Comparison of ENCODE assay signal across 20 cellular contexts in genomic region chr16:24728011-24728410, GRCh38. TPM values are rescaled to one million over a fixed set of nuclear protein-coding genes. Genes with fewer than 3 reads are reported as not detected.
DNase-seq lines count a peak whose midpoint lies in the region; ATAC-seq and TF ChIP-seq lines count a peak whose summit lies in the region.
"Had no signal": no experiment of that assay in that cellular context is flagged by ENCODE, and none has a peak within 500 bp of the region (broad histone marks: within the 10 kb centered on the region; RNA-seq: fewer than 3 reads in every experiment).

No MANE protein-coding gene starts in this region.

- CTCF ChIA-PET in activated CD4-positive, alpha-beta T cell treated with anti-CD3 and anti-CD28 coated beads for 36 hours (lab: Charles Lee), result interaction anchor here (1.0 to 2.0 kb wide), 2 partner anchors 20 to 282 kb away, joined by 3 to 5 read pairs; no protein-coding TSS in a partner anchor
- CTCF ChIA-PET in Caco-2 (lab: Charles Lee), result no interaction called here

- H3K36me3 ChIP-seq in Caco-2 (ENCODE audit: control insufficient read depth, insufficient read depth, low read length), result no peaks in the 10 kb centered on the region
- H3K36me3 ChIP-seq in esophagus muscularis mucosa, result peaks cover 0 to 8% (median 2%) of the 10 kb centered on the region in 4 donors

- no peak overlapping the region for H3K4me3 Mint-ChIP-seq in activated CD4-positive, alpha-beta T cell treated with anti-CD3 and anti-CD28 coated beads for 36 hours
- H3K4me3 Mint-ChIP-seq in Caco-2 (ENCODE audit: unreplicated experiment), result peak overlapping the region; percentile 84
- H3K4me3 Mint-ChIP-seq in activated naive CD8-positive, alpha-beta T cell, result peak overlapping the region; percentile 64
- peak overlapping the region; percentile 89 for H3K4me3 Mint-ChIP-seq in nephron progenitor cell

- peaks cover 20% of the 10 kb centered on the region for H3K36me3 Mint-ChIP-seq in activated CD4-positive, alpha-beta T cell treated with anti-CD3 and anti-CD28 coated beads for 36 hours (ENCODE audit: low read depth)
- peaks cover 18% of the 10 kb centered on the region for H3K36me3 Mint-ChIP-seq in Caco-2 (ENCODE audit: insufficient read depth, unreplicated experiment)
- peaks cover 6% of the 10 kb centered on the region for H3K36me3 Mint-ChIP-seq in activated naive CD8-positive, alpha-beta T cell
- peaks cover 13% of the 10 kb centered on the region for H3K36me3 Mint-ChIP-seq in nephron progenitor cell (ENCODE audit: low read depth)

- H3K9me3 ChIP-seq in Caco-2 (no peaks in the 10 kb centered on the region), esophagus muscularis mucosa (no peaks in the 10 kb centered on the region)
- H3K9me3 ChIP-seq: HAP-1, lower lobe of right lung, tibial nerve had no signal

- H3K4me3 ChIP-seq in Caco-2 (ENCODE audit: low read depth, low read length) (no peak overlapping the region), esophagus muscularis mucosa (no peak overlapping the region)

- ATAC-seq in activated CD4-positive, alpha-beta T cell treated with anti-CD3 and anti-CD28 coated beads for 36 hours, result no peak
- ATAC-seq: lower lobe of right lung had no signal

- TF ChIP-seq CTCF in Caco-2 (IDR thresholded peaks at IDR 0.05; ENCODE audit: insufficient read depth in 1 of 2, low read depth in 1 of 2, low read length in 1 of 2, severe bottlenecking in 1 of 2, unreplicated experiment in 1 of 2) (no peak), nephron progenitor cell (IDR thresholded peaks at IDR 0.05) (no peak), esophagus muscularis mucosa (IDR thresholded peaks at IDR 0.05) (no peak)

- no peak for TF ChIP-seq POLR2A in esophagus muscularis mucosa (IDR thresholded peaks at IDR 0.05; ENCODE audit: low read depth)

- H3K27me3 ChIP-seq in Caco-2 (replicated peaks; ENCODE audit: control insufficient read depth, insufficient read depth, low read length) (no peaks in the 10 kb centered on the region), esophagus muscularis mucosa (no peaks in the 10 kb centered on the region)
- H3K27me3 ChIP-seq: brain microvascular endothelial cell, dorsolateral prefrontal cortex, tibial nerve had no signal

- DNase-seq in activated CD4-positive, alpha-beta T cell treated with anti-CD3 and anti-CD28 coated beads for 36 hours, result no peak
- DNase-seq in activated CD4-positive, alpha-beta T cell treated with anti-CD3 and anti-CD28 coated beads, Interleukin-2, amount 50 U/mL, for 1 hour, result no peak
- DNase-seq in Caco-2 (no peak), nephron progenitor cell (no peak), dermis blood vessel endothelial cell (no peak), esophagus muscularis mucosa (ENCODE audit: extremely low spot score) (no peak), epidermal melanocyte (ENCODE audit: insufficient read length, low spot score) (no peak)
- DNase-seq: activated CD4-positive, alpha-beta T cell treated with anti-CD3 and anti-CD28 coated beads, Interleukin-2, amount 50 U/mL, for 4 hours; activated gamma-delta T cell treated with Interleukin-2 at 50 U/mL for 16 hours; brain microvascular endothelial cell; dorsolateral prefrontal cortex; KG1; lower lobe of right lung; NCI-H1048; NCI-H2081; NCI-H510A; SHP77 treated with DMSO at 0.1 percent for 48 hours had no signal

- no peaks in the 10 kb centered on the region for H3K27me3 Mint-ChIP-seq in activated CD4-positive, alpha-beta T cell treated with anti-CD3 and anti-CD28 coated beads for 36 hours
- H3K27me3 Mint-ChIP-seq in Caco-2 (ENCODE audit: insufficient read depth, unreplicated experiment) (no peaks in the 10 kb centered on the region), nephron progenitor cell (ENCODE audit: low read depth, poor library complexity) (peaks cover 3% of the 10 kb centered on the region)
- H3K27me3 Mint-ChIP-seq in activated naive CD8-positive, alpha-beta T cell, result no peaks in the 10 kb centered on the region

- intact Hi-C loops in activated CD4-positive, alpha-beta T cell treated with anti-CD3 and anti-CD28 coated beads for 36 hours (cut with DNase I, micrococcal nuclease), result loop anchor here (2.0 to 5.0 kb wide), 3 partner anchors 21 to 383 kb away; partner anchors contain the start of genes ARHGAP17 (in 1 of the 2) and LCMT1 (in 1 of the 2)
- intact Hi-C loops in Caco-2 (cut with micrococcal nuclease; ENCODE audit: unreplicated experiment), result no loop called here
- intact Hi-C loops in esophagus muscularis mucosa (cut with DNase I), result no loop called here

- H3K27ac Mint-ChIP-seq in activated CD4-positive, alpha-beta T cell treated with anti-CD3 and anti-CD28 coated beads for 36 hours, result peak overlapping the region; percentile 39
- H3K27ac Mint-ChIP-seq in Caco-2 (ENCODE audit: unreplicated experiment) (no peak overlapping the region), nephron progenitor cell (no peak overlapping the region)
- no peak overlapping the region for H3K27ac Mint-ChIP-seq in activated naive CD8-positive, alpha-beta T cell

- H3K4me1 ChIP-seq in Caco-2, result peaks cover 12% of the 10 kb centered on the region
- peaks cover 23 to 32% (median 28%) of the 10 kb centered on the region in 4 donors for H3K4me1 ChIP-seq in esophagus muscularis mucosa

- no TSS peak for BruUV-seq in Caco-2 (replicated peaks; lab: Mats Ljungman, UMichigan)

- no peaks in the 10 kb centered on the region for H3K9me3 Mint-ChIP-seq in activated CD4-positive, alpha-beta T cell treated with anti-CD3 and anti-CD28 coated beads for 36 hours (ENCODE audit: low read depth)
- H3K9me3 Mint-ChIP-seq in Caco-2 (ENCODE audit: unreplicated experiment) (no peaks in the 10 kb centered on the region), nephron progenitor cell (no peaks in the 10 kb centered on the region)
- no peaks in the 10 kb centered on the region for H3K9me3 Mint-ChIP-seq in activated naive CD8-positive, alpha-beta T cell (ENCODE audit: low read depth)

- POLR2A ChIA-PET in activated CD4-positive, alpha-beta T cell treated with anti-CD3 and anti-CD28 coated beads for 36 hours (lab: Charles Lee), result interaction anchor here (0.7 to 0.8 kb wide), 2 partner anchors 13 to 25 kb away, joined by 3 to 4 read pairs; no protein-coding TSS in a partner anchor
- POLR2A ChIA-PET in Caco-2 (lab: Charles Lee), result no interaction called here

- no peak for TF ChIP-seq EP300 in esophagus muscularis mucosa (IDR thresholded peaks at IDR 0.05)

- 94% methylated on average over 18 of the region's 18 CpGs for WGBS in esophagus muscularis mucosa

- H3K4me1 Mint-ChIP-seq in activated CD4-positive, alpha-beta T cell treated with anti-CD3 and anti-CD28 coated beads for 36 hours, result peaks cover 39% of the 10 kb centered on the region
- peaks cover 20% of the 10 kb centered on the region for H3K4me1 Mint-ChIP-seq in Caco-2 (ENCODE audit: low read depth, unreplicated experiment)
- H3K4me1 Mint-ChIP-seq in activated naive CD8-positive, alpha-beta T cell (ENCODE audit: low read depth), result peaks cover 30% of the 10 kb centered on the region
- peaks cover 28% of the 10 kb centered on the region for H3K4me1 Mint-ChIP-seq in nephron progenitor cell

- no peak overlapping the region for H3K27ac ChIP-seq in esophagus muscularis mucosa (replicated peaks in 1 of 4)
- H3K27ac ChIP-seq: brain microvascular endothelial cell had no signal

RNA-seq across cellular contexts. Expression of gene TNRC6A, which starts 1.4 kb away (rescaled TPM):
- 10 to 100 TPM; 34.6 to 46.1 TPM for total RNA-seq in activated CD4-positive, alpha-beta T cell treated with anti-CD3 and anti-CD28 coated beads for 36 hours
- total RNA-seq in Caco-2 (2022) (39.3 and 43.7 TPM in 2 replicates), dermis blood vessel endothelial cell (31.4 and 47.1 TPM in 2 replicates), esophagus muscularis mucosa (10 to 100 TPM; 44.1 to 50.7 (median 46.4) TPM)

Comparison
In these comparisons a context has a peak if more than half of its experiments do, and no peak if none do; other contexts are left out.
1. intact Hi-C loops: an anchor here in activated CD4-positive, alpha-beta T cell treated with anti-CD3 and anti-CD28 coated beads for 36 hours (2.0 to 5.0 kb wide); none called in Caco-2 and esophagus muscularis mucosa.